In genomic region chr15:101650145-101650544, GRCh38 we compare ENCODE assay signal across 1 cellular context.
TF ChIP-seq lines count a peak whose summit lies in the region.

No MANE protein-coding gene starts in this region.

TF ChIP-seq in A549, 52 proteins besides CTCF, POLR2A, EP300 and RAD21 (continued from another document):
- TF ChIP-seq MAX (IDR thresholded peaks at IDR 0.05) (no peak), POLR2AphosphoS2 (conservative IDR thresholded peaks at IDR 0.05; ENCODE audit: low read length) (no peak)
- TF ChIP-seq, protein P1, sequence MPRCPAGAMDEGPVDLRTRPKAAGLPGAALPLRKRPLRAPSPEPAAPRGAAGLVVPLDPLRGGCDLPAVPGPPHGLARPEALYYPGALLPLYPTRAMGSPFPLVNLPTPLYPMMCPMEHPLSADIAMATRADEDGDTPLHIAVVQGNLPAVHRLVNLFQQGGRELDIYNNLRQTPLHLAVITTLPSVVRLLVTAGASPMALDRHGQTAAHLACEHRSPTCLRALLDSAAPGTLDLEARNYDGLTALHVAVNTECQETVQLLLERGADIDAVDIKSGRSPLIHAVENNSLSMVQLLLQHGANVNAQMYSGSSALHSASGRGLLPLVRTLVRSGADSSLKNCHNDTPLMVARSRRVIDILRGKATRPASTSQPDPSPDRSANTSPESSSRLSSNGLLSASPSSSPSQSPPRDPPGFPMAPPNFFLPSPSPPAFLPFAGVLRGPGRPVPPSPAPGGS (IDR thresholded peaks at IDR 0.05) = no peak
